ENCODE assay signal across 2 cellular contexts in the genomic region with DNA sequence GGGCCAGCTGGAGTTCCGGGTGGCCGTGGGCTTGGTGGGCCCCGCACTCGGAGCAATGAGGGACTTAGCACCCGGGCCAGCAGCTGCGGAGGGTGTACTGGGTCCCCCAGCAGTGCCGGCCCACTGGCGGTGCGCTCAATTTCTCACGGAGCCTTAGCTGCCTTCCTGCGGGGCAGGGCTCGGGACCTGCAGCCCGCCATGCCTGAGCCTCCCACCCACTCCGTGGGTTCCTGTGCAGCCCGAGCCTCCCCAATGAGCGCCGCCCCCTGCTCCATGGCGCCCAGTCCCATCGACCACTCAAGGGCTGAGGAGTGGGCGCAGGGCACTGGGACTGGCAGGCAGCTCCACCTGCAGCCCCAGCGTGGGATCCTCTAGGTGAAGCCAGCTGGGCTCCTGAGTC. TPM values are rescaled to one million over a fixed set of nuclear protein-coding genes. Genes with fewer than 3 reads are reported as not detected.
"Had no signal": no experiment of that assay in that cellular context is flagged by ENCODE, and none has a peak within 500 bp of the region (broad histone marks: within the 10 kb centered on the region; RNA-seq: fewer than 3 reads in every experiment).

No MANE protein-coding gene starts in this region.

RNA-seq across cellular contexts. Expression of a gene that starts 7.7 kb away (rescaled TPM):
- total RNA-seq: subcutaneous adipose tissue, suprapubic skin had no signal
